11 cellular contexts compared by ENCODE assay signal in the genomic region with DNA sequence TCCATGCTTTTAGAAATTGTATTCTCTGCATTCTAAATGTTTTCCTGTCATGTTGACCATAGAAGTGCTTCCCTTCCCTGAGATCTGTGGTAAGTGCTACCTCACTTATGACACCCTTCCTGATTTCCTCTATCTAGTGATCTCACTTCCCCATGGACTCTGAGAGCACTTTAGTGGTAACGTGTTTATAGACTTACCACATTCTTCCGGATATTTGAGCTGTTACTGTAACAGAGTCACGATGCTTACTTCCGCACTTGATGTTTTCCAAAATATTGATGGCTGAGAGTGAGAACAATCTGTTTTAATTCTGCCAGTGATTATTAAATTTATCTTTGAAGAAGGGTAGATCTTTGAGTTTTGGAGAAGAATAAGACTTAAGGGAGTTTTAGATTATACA.
A peak's percentile ranks its signal among the peaks of the same experiment; 100 is the strongest.
DNase-seq lines count a peak whose midpoint lies in the region; ATAC-seq, FAIRE-seq and TF ChIP-seq lines count a peak whose summit lies in the region.
"Had no signal": no experiment of that assay in that cellular context is flagged by ENCODE, and none has a peak within 500 bp of the region (broad histone marks: within the 10 kb centered on the region; RNA-seq: fewer than 3 reads in every experiment).

No MANE protein-coding gene starts in this region.

- no peaks in the 10 kb centered on the region for H3K79me2 ChIP-seq in endothelial cell of umbilical vein (ENCODE audit: control insufficient read depth, insufficient read depth, low read length)

- H3K27ac ChIP-seq in IMR-90 (ENCODE audit: insufficient read depth, low read length): no peak overlapping the region
- H3K27ac ChIP-seq in endothelial cell of umbilical vein (ENCODE audit: insufficient read depth, low read depth, low read length): peak overlapping the region; percentile 84
- H3K27ac ChIP-seq in skin epidermis: peak overlapping the region in 13 of 21 experiments; percentile 9 to 79 (median 55)
- no peak overlapping the region for H3K27ac ChIP-seq in CD8-positive, alpha-beta T cell (ENCODE audit: low read depth, low read length)
- no peak overlapping the region for H3K27ac ChIP-seq in CD4-positive, alpha-beta T cell (ENCODE audit: low read depth, low read length)
- H3K27ac ChIP-seq: cardiac muscle cell, RWPE1 had no signal

- no peak overlapping the region for H3K4me2 ChIP-seq in IMR-90 (ENCODE audit: low read depth, low read length)
- H3K4me2 ChIP-seq in endothelial cell of umbilical vein (ENCODE audit: insufficient read depth, low read length): peak overlapping the region; percentile 3

- H2AK9ac ChIP-seq in IMR-90 (replicated peaks; ENCODE audit: low read depth, low read length, poor library complexity): no peak overlapping the region

- H4K5ac ChIP-seq in IMR-90 (ENCODE audit: low read depth, low read length): no peak overlapping the region

- DNase-seq in IMR-90: no peak
- peak; percentile 88 for DNase-seq in RPMI7951 (ENCODE audit: low read depth)
- peak; percentile 23 for DNase-seq in endothelial cell of umbilical vein (ENCODE audit: low read depth, low spot score)
- DNase-seq in CD8-positive, alpha-beta T cell: no peak
- DNase-seq in CD4-positive, alpha-beta T cell: no peak
- DNase-seq in NCI-H2029 (lab: John Stamatoyannopoulos, UW): no peak
- DNase-seq: H9 had no signal

- in situ Hi-C loops in IMR-90 (cut with MboI; ENCODE audit: low sequenced_read_pairs): no loop called here

- no peak overlapping the region for H2BK20ac ChIP-seq in IMR-90 (ENCODE audit: low read depth, low read length)

- H3K18ac ChIP-seq in IMR-90 (ENCODE audit: low read depth, low read length): no peak overlapping the region

- H3K27me3 Mint-ChIP-seq in CD8-positive, alpha-beta T cell (ENCODE audit: low read depth): peaks cover 34% of the 10 kb centered on the region
- H3K27me3 Mint-ChIP-seq in CD4-positive, alpha-beta T cell: peaks cover 51% of the 10 kb centered on the region

- H4K20me1 ChIP-seq in IMR-90 (ENCODE audit: insufficient read depth, low read length) (no peaks in the 10 kb centered on the region), endothelial cell of umbilical vein (replicated peaks; ENCODE audit: control insufficient read depth, extremely low read depth, insufficient read depth, low read length) (no peaks in the 10 kb centered on the region)

- no peak overlapping the region for H3K23ac ChIP-seq in IMR-90 (ENCODE audit: low read depth, low read length)

- H4K8ac ChIP-seq in IMR-90 (ENCODE audit: low read depth in 2 of 2, low read length in 2 of 2): no peak overlapping the region

- peak; percentile 73 for FAIRE-seq in endothelial cell of umbilical vein (lab: Jason Lieb, UNC)
- FAIRE-seq: G401.6 had no signal

- H2AFZ ChIP-seq in IMR-90 (replicated peaks; ENCODE audit: low read length, poor library complexity) (no peak overlapping the region), endothelial cell of umbilical vein (ENCODE audit: low read depth, low read length) (no peak overlapping the region)

- H3K4me1 ChIP-seq in IMR-90 (ENCODE audit: control insufficient read depth, insufficient read depth, low read length) (peaks cover 3% of the 10 kb centered on the region; the same call in 1 of the 2 replicates), endothelial cell of umbilical vein (ENCODE audit: control insufficient read depth, extremely low read depth, insufficient read depth, low read length) (peaks cover 25% of the 10 kb centered on the region)
- peaks cover 8% of the 10 kb centered on the region for H3K4me1 ChIP-seq in CD8-positive, alpha-beta T cell (ENCODE audit: insufficient read depth, low read length)

- H3K27ac Mint-ChIP-seq in CD8-positive, alpha-beta T cell: no peak overlapping the region
- H3K27ac Mint-ChIP-seq in CD4-positive, alpha-beta T cell: no peak overlapping the region
- H3K27ac Mint-ChIP-seq: H9 had no signal

- H2BK5ac ChIP-seq in IMR-90 (ENCODE audit: low read depth, low read length, poor library complexity, severe bottlenecking): no peak overlapping the region

- H3K14ac ChIP-seq in IMR-90 (replicated peaks; ENCODE audit: low read depth, low read length): 0 out of 2 replicates have a peak overlapping the region, but pooled peaks have one; percentile 16

- no peak overlapping the region for H4K91ac ChIP-seq in IMR-90 (ENCODE audit: insufficient read depth, low read depth, low read length)

- dilution Hi-C loops in IMR-90 (cut with HindIII; ENCODE audit: low sequenced_read_pairs, unreplicated experiment): no loop called here
- dilution Hi-C loops in endothelial cell of umbilical vein (cut with MboI; ENCODE audit: extremely low pct_ligation_motif_present, low sequenced_read_pairs): no loop called here

- CTCF ChIA-PET in IMR-90 (lab: Yijun Ruan, JAX) (no interaction called here), endothelial cell of umbilical vein (lab: Charles Lee) (interaction anchor here (1.2 to 2.4 kb wide), 4 partner anchors 11 to 118 kb away, joined by 3 to 7 read pairs (median 4); no protein-coding TSS in a partner anchor)
- CTCF ChIA-PET in CD8-positive, alpha-beta T cell (lab: Charles Lee): no interaction called here
- CTCF ChIA-PET in CD4-positive, alpha-beta T cell (lab: Charles Lee): no interaction called here

- 0 out of 2 replicates have a peak overlapping the region, but pooled peaks have one; percentile 28 for H2AK5ac ChIP-seq in IMR-90 (ENCODE audit: low read depth, low read length)

- no peak for TF ChIP-seq POLR2A in IMR-90 (IDR thresholded peaks at IDR 0.05; ENCODE audit: low read depth, low read length)
- no peak for TF ChIP-seq POLR2A in endothelial cell of umbilical vein (IDR thresholded peaks at IDR 0.05; ENCODE audit: low read depth, low read length)

- intact Hi-C loops in IMR-90 (cut with micrococcal nuclease) (no loop called here), endothelial cell of umbilical vein (cut with micrococcal nuclease) (no loop called here)
- intact Hi-C loops in CD8-positive, alpha-beta T cell (cut with DNase I, micrococcal nuclease): no loop called here
- intact Hi-C loops in CD4-positive, alpha-beta T cell (cut with DNase I, micrococcal nuclease): loop anchor here in 1 of 2 experiments (5.0 kb wide), 1 partner anchor 58 kb away; no protein-coding TSS in a partner anchor

- peaks cover 36% of the 10 kb centered on the region for H3K9me3 Mint-ChIP-seq in CD8-positive, alpha-beta T cell
- peaks cover 23% of the 10 kb centered on the region for H3K9me3 Mint-ChIP-seq in CD4-positive, alpha-beta T cell

- H3K4me3 ChIP-seq in IMR-90 (ENCODE audit: insufficient read depth, low read depth, low read length) (no peak overlapping the region), endothelial cell of umbilical vein (replicated peaks in 1 of 3; ENCODE audit: insufficient read depth in 1 of 3, low read depth in 1 of 3, low read length in 3 of 3) (no peak overlapping the region), skin epidermis (no peak overlapping the region)
- H3K4me3 ChIP-seq in CD8-positive, alpha-beta T cell (ENCODE audit: low read depth, low read length): no peak overlapping the region
- H3K4me3 ChIP-seq: cardiac muscle cell had no signal

- no peak overlapping the region for H3K4me3 Mint-ChIP-seq in CD8-positive, alpha-beta T cell
- no peak overlapping the region for H3K4me3 Mint-ChIP-seq in CD4-positive, alpha-beta T cell
- H3K4me3 Mint-ChIP-seq: H9 had no signal

- H3K56ac ChIP-seq in IMR-90 (ENCODE audit: extremely low read depth, insufficient read depth, low read length): no peak overlapping the region

- peaks cover 17% of the 10 kb centered on the region for H3K9me3 ChIP-seq in IMR-90 (ENCODE audit: control insufficient read depth, insufficient read depth, low read length)
- H3K9me3 ChIP-seq in endothelial cell of umbilical vein (replicated peaks; ENCODE audit: control insufficient read depth, insufficient read depth, low read length): no peaks in the 10 kb centered on the region
- no peaks in the 10 kb centered on the region for H3K9me3 ChIP-seq in CD8-positive, alpha-beta T cell (ENCODE audit: low read length)
- peaks cover 14% of the 10 kb centered on the region for H3K9me3 ChIP-seq in CD4-positive, alpha-beta T cell (ENCODE audit: control insufficient read depth, low read length)

- H2BK120ac ChIP-seq in IMR-90 (ENCODE audit: low read depth, low read length): 0 out of 2 replicates have a peak overlapping the region, but pooled peaks have one; percentile 8

- H3K4ac ChIP-seq in IMR-90 (ENCODE audit: low read depth, low read length): no peak overlapping the region

- BruUV-seq in IMR-90 (replicated peaks; lab: Mats Ljungman, UMichigan) (no TSS peak), endothelial cell of umbilical vein (replicated peaks; lab: Mats Ljungman, UMichigan) (no TSS peak)

- peaks cover 22% of the 10 kb centered on the region for H3K4me1 Mint-ChIP-seq in CD8-positive, alpha-beta T cell (ENCODE audit: low read depth)
- peaks cover 21% of the 10 kb centered on the region for H3K4me1 Mint-ChIP-seq in CD4-positive, alpha-beta T cell (ENCODE audit: low read depth)
- H3K4me1 Mint-ChIP-seq: H9 had no signal

- 100% methylated on average over 2 of the region's 4 CpGs; no CpG with 5 or more reads in 1 of the 2 experiments for WGBS in IMR-90 (ENCODE audit: extremely low coverage in 2 of 2, insufficient read length in 1 of 2), 2 experiments

- H3K9me1 ChIP-seq in IMR-90 (ENCODE audit: insufficient read depth, low read length): no peaks in the 10 kb centered on the region
- no peaks in the 10 kb centered on the region for H3K9me1 ChIP-seq in endothelial cell of umbilical vein (replicated peaks; ENCODE audit: control insufficient read depth, extremely low read depth, insufficient read depth, low read length)

- no peaks in the 10 kb centered on the region for H3K36me3 Mint-ChIP-seq in CD8-positive, alpha-beta T cell
- H3K36me3 Mint-ChIP-seq in CD4-positive, alpha-beta T cell (ENCODE audit: low read depth): peaks cover 5% of the 10 kb centered on the region

- H3K79me1 ChIP-seq in IMR-90 (ENCODE audit: low read depth in 1 of 2, low read length in 2 of 2): no peaks in the 10 kb centered on the region

- no peaks in the 10 kb centered on the region for H3K36me3 ChIP-seq in IMR-90 (ENCODE audit: control insufficient read depth, insufficient read depth, low read length)
- no peaks in the 10 kb centered on the region for H3K36me3 ChIP-seq in endothelial cell of umbilical vein (ENCODE audit: control insufficient read depth in 2 of 2, extremely low read depth in 1 of 2, insufficient read depth in 2 of 2, low read length in 2 of 2)
- H3K36me3 ChIP-seq in CD8-positive, alpha-beta T cell (ENCODE audit: insufficient read depth, low read length): no peaks in the 10 kb centered on the region
- H3K36me3 ChIP-seq: cardiac muscle cell had no signal

- TF ChIP-seq CTCF in IMR-90 (conservative IDR thresholded peaks at IDR 0.05; ENCODE audit: low read depth, low read length): no peak
- no peak for TF ChIP-seq CTCF in endothelial cell of umbilical vein (IDR thresholded peaks at IDR 0.05; ENCODE audit: extremely low read depth in 1 of 2, insufficient read depth in 1 of 2, low read depth in 1 of 2, low read length in 2 of 2)
- TF ChIP-seq CTCF in CD8-positive, alpha-beta T cell (IDR thresholded peaks at IDR 0.05): no peak
- no peak for TF ChIP-seq CTCF in CD4-positive, alpha-beta T cell (IDR thresholded peaks at IDR 0.05)

- no peak for TF ChIP-seq RAD21 in IMR-90 (IDR thresholded peaks at IDR 0.05; ENCODE audit: low read length)

- no peak overlapping the region for H3K9ac ChIP-seq in IMR-90 (ENCODE audit: low read depth, low read length)
- H3K9ac ChIP-seq in endothelial cell of umbilical vein (replicated peaks; ENCODE audit: extremely low read depth, insufficient read depth, low read length): no peak overlapping the region

- H2BK15ac ChIP-seq in IMR-90 (ENCODE audit: low read depth, low read length): no peak overlapping the region; the same call in 2 of the 3 replicates

- no peak for ATAC-seq in IMR-90 (ENCODE audit: low read depth)
- ATAC-seq in CD8-positive, alpha-beta T cell: no peak
- no peak for ATAC-seq in CD4-positive, alpha-beta T cell (ENCODE audit: poor library complexity)

- H3K27me3 ChIP-seq in IMR-90 (ENCODE audit: control insufficient read depth, insufficient read depth, low read length) (no peaks in the 10 kb centered on the region), endothelial cell of umbilical vein (ENCODE audit: control insufficient read depth in 2 of 2, insufficient read depth in 2 of 2, low read length in 2 of 2) (no peaks in the 10 kb centered on the region)
- H3K27me3 ChIP-seq in CD8-positive, alpha-beta T cell (ENCODE audit: insufficient read depth, low read length): no peaks in the 10 kb centered on the region
- H3K27me3 ChIP-seq in CD4-positive, alpha-beta T cell (ENCODE audit: control insufficient read depth, insufficient read depth, low read length): no peaks in the 10 kb centered on the region
- H3K27me3 ChIP-seq: cardiac muscle cell had no signal

- POLR2A ChIA-PET in IMR-90 (lab: Charles Lee; ENCODE audit: unreplicated experiment) (no interaction called here), endothelial cell of umbilical vein (lab: Charles Lee) (no interaction called here)
- POLR2A ChIA-PET in CD8-positive, alpha-beta T cell (lab: Charles Lee): no interaction called here
- POLR2A ChIA-PET in CD4-positive, alpha-beta T cell (lab: Charles Lee): no interaction called here

Comparison
In these comparisons a context has a peak if more than half of its experiments do, and no peak if none do; other contexts are left out.
1. DNase-seq: peak in RPMI7951 (single experiment) and endothelial cell of umbilical vein (single experiment); none in IMR-90 (single experiment), CD8-positive, alpha-beta T cell (0 of 7), CD4-positive, alpha-beta T cell (0 of 10) and NCI-H2029 (single experiment).
2. H3K27ac ChIP-seq: peak in endothelial cell of umbilical vein (single experiment) and skin epidermis (13 of 21); none in IMR-90 (single experiment), CD8-positive, alpha-beta T cell (single experiment) and CD4-positive, alpha-beta T cell (single experiment).